ENCODE assay signal across 18 cellular contexts in the genomic region with DNA sequence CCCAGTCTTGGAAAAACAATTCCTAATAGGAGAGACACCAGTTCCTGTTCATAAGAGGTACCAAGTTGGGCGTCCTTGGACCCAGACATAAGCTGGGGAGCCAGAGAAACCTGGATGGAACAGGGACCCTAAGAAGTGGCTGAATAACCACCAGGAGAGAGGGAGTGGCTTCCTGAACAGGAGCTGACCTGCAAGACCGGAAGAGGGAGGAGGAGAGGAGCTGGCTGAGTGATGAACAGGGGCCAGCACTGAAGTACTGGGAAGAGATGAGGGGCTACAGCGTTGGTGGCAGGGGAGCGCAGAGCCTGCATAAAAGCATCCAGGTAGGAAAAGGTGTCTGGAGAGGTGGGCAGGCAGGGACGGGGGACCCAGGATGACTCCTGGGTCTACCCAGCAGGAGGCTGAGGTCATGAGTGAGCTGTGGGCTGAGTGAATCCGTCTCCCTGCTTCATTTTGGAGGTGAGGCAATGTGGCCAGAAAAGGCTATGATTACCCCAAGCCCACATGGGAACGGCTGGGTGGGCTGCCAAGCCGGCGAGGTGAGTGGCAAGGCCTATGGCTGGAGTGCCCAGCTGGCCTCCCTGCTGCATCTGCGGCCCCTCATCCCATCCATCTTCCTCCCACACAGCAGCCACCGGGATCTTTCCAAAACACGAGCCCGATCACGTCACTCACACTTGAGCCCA. TPM values are rescaled to one million over a fixed set of nuclear protein-coding genes. Genes with fewer than 3 reads are reported as not detected.
A peak's percentile ranks its signal among the peaks of the same experiment; 100 is the strongest.
DNase-seq lines count a peak whose midpoint lies in the region; ATAC-seq and TF ChIP-seq lines count a peak whose summit lies in the region.
"Had no signal": no experiment of that assay in that cellular context is flagged by ENCODE, and none has a peak within 500 bp of the region (broad histone marks: within the 10 kb centered on the region; RNA-seq: fewer than 3 reads in every experiment).

No MANE protein-coding gene starts in this region.

- peaks cover 35% of the 10 kb centered on the region for H3K27me3 Mint-ChIP-seq in T-helper 17 cell
- peaks cover 9% of the 10 kb centered on the region for H3K27me3 Mint-ChIP-seq in neural progenitor cell (ENCODE audit: insufficient read depth, low read depth)

- H4K20me1 ChIP-seq in neural progenitor cell (ENCODE audit: low read depth) = no peaks in the 10 kb centered on the region
- H4K20me1 ChIP-seq: BLaER1 had no signal

- H3K27me3 ChIP-seq in iPS-18a (ENCODE audit: control insufficient read depth, insufficient read depth, low read length) (peaks cover 14% of the 10 kb centered on the region), neural progenitor cell (peaks cover 7% of the 10 kb centered on the region), esophagus squamous epithelium (peaks cover 0 to 15% (median 0%) of the 10 kb centered on the region in 4 donors)
- H3K27me3 ChIP-seq: SJCRH30, thyroid gland had no signal

- DNase-seq in NCI-H146 (lab: John Stamatoyannopoulos, UW) (peak; percentile 31), NCI-H146 treated with DMSO at 0.1 percent for 48 hours (lab: John Stamatoyannopoulos, UW; ENCODE audit: unreplicated experiment) (no peak), T-helper 17 cell (no peak), neural progenitor cell (ENCODE audit: low spot score) (no peak), esophagus squamous epithelium (lab: John Stamatoyannopoulos, UW) (no peak), activated gamma-delta T cell (lab: John Stamatoyannopoulos, UW) (no peak)
- DNase-seq: activated CD4-positive, CD25-positive, alpha-beta regulatory T cell; activated CD8-positive, alpha-beta T cell treated with anti-CD3 and anti-CD28 coated beads, Interleukin-2, amount 10 ng/mL, durations not matched to agents 7 days and 5 days; activated naive CD8-positive, alpha-beta T cell treated with anti-CD3 and anti-CD28 coated beads, Interleukin-2, amount 10 ng/mL, durations not matched to agents 7 days and 5 days; immature natural killer cell; NCI-H187 treated with DMSO at 0.1 percent for 48 hours; SJCRH30 had no signal

- H3K27ac ChIP-seq in iPS-18a (ENCODE audit: low read length) = no peak overlapping the region
- H3K27ac ChIP-seq in neural progenitor cell = no peak overlapping the region
- H3K27ac ChIP-seq in esophagus squamous epithelium = no peak overlapping the region
- H3K27ac ChIP-seq: BLaER1, neutrophil, SJCRH30, thyroid gland had no signal

- H3K9me3 ChIP-seq in T-helper 17 cell (ENCODE audit: control insufficient read depth, low read length, poor library complexity, severe bottlenecking) (no peaks in the 10 kb centered on the region), iPS-18a (ENCODE audit: control insufficient read depth, low read depth, low read length) (no peaks in the 10 kb centered on the region), neural progenitor cell (ENCODE audit: low read depth) (no peaks in the 10 kb centered on the region), esophagus squamous epithelium (no peaks in the 10 kb centered on the region)
- H3K9me3 ChIP-seq: BLaER1, neutrophil, SJCRH30, thyroid gland had no signal

- H3K9ac ChIP-seq in iPS-18a (ENCODE audit: low read length) = no peak overlapping the region
- no peak overlapping the region for H3K9ac ChIP-seq in neural progenitor cell
- H3K9ac ChIP-seq: BLaER1 had no signal

- H3K9me3 Mint-ChIP-seq in neural progenitor cell = no peaks in the 10 kb centered on the region
- H3K9me3 Mint-ChIP-seq: activated naive CD8-positive, alpha-beta T cell treated with anti-CD3 and anti-CD28 coated beads, Interleukin-2, amount 10 ng/mL, durations not matched to agents 7 days and 5 days; stimulated activated effector memory CD8-positive, alpha-beta T cell treated with anti-CD3 and anti-CD28 coated beads, Interleukin-12 subunit alpha, Interleukin-12 subunit beta, amount 100 ng/mL, for 72 hours had no signal

- H3K4me3 ChIP-seq in iPS-18a (ENCODE audit: low read length) (peak overlapping the region; percentile 63), neural progenitor cell (no peak overlapping the region), esophagus squamous epithelium (no peak overlapping the region)
- H3K4me3 ChIP-seq: BLaER1, SJCRH30 had no signal

- H3K4me3 Mint-ChIP-seq in T-helper 17 cell (peak overlapping the region; percentile 12), neural progenitor cell (peak overlapping the region; percentile 5)
- H3K4me3 Mint-ChIP-seq: activated CD8-positive, alpha-beta T cell treated with anti-CD3 and anti-CD28 coated beads, Interleukin-2, amount 10 ng/mL, durations not matched to agents 7 days and 5 days had no signal

- no peaks in the 10 kb centered on the region for H3K79me2 ChIP-seq in neural progenitor cell (ENCODE audit: low read depth)

- no peaks in the 10 kb centered on the region for H3K36me3 ChIP-seq in iPS-18a (ENCODE audit: control insufficient read depth, low read depth, low read length)
- no peaks in the 10 kb centered on the region for H3K36me3 ChIP-seq in neural progenitor cell
- H3K36me3 ChIP-seq in esophagus squamous epithelium = no peaks in the 10 kb centered on the region
- H3K36me3 ChIP-seq: BLaER1, neutrophil, SJCRH30, thyroid gland had no signal

- 75 to 76% methylated on average over 14 of the region's 14 CpGs for WGBS in esophagus squamous epithelium, 2 donors

- peak overlapping the region; percentile 98 for H2AFZ ChIP-seq in neural progenitor cell (replicated peaks)

- TF ChIP-seq CTCF in neural progenitor cell (IDR thresholded peaks at IDR 0.05) (no peak), esophagus squamous epithelium (IDR thresholded peaks at IDR 0.05) (no peak)

- intact Hi-C loops in esophagus squamous epithelium (cut with DNase I) = no loop called here

- peaks cover 20% of the 10 kb centered on the region for H3K4me1 Mint-ChIP-seq in T-helper 17 cell
- peaks cover 56% of the 10 kb centered on the region for H3K4me1 Mint-ChIP-seq in neural progenitor cell

- H3F3A ChIP-seq in neural progenitor cell (ENCODE audit: low read depth) = peaks cover 33% of the 10 kb centered on the region

- ATAC-seq in T-helper 17 cell (no peak), HG02588 (IDR thresholded peaks at IDR 0.05; ENCODE audit: unreplicated experiment) (no peak)
- ATAC-seq: activated CD8-positive, alpha-beta T cell treated with anti-CD3 and anti-CD28 coated beads, Interleukin-2, amount 10 ng/mL, durations not matched to agents 7 days and 5 days; stimulated activated effector memory CD8-positive, alpha-beta T cell treated with anti-CD3 and anti-CD28 coated beads, Interleukin-12 subunit alpha, Interleukin-12 subunit beta, amount 100 ng/mL, for 72 hours had no signal

- TF ChIP-seq POLR2A in esophagus squamous epithelium (IDR thresholded peaks at IDR 0.05) = no peak

- H3K4me2 ChIP-seq in neural progenitor cell = peak overlapping the region; percentile 75
- H3K4me2 ChIP-seq: BLaER1 had no signal

- H3K4me1 ChIP-seq in iPS-18a (ENCODE audit: control insufficient read depth, low read depth, low read length) = peaks cover 26% of the 10 kb centered on the region
- H3K4me1 ChIP-seq in neural progenitor cell = peaks cover 28% of the 10 kb centered on the region
- peaks cover 18 to 24% (median 20%) of the 10 kb centered on the region in 3 donors for H3K4me1 ChIP-seq in esophagus squamous epithelium

- H3K36me3 Mint-ChIP-seq in T-helper 17 cell (ENCODE audit: low read depth) = peaks cover 7% of the 10 kb centered on the region
- no peaks in the 10 kb centered on the region for H3K36me3 Mint-ChIP-seq in neural progenitor cell
- H3K36me3 Mint-ChIP-seq: activated naive CD8-positive, alpha-beta T cell treated with anti-CD3 and anti-CD28 coated beads, Interleukin-2, amount 10 ng/mL, durations not matched to agents 7 days and 5 days; stimulated activated effector memory CD8-positive, alpha-beta T cell treated with anti-CD3 and anti-CD28 coated beads, Interleukin-12 subunit alpha, Interleukin-12 subunit beta, amount 100 ng/mL, for 72 hours had no signal

- H3K27ac Mint-ChIP-seq in T-helper 17 cell (no peak overlapping the region), neural progenitor cell (peak overlapping the region; percentile 31)
- H3K27ac Mint-ChIP-seq: activated CD8-positive, alpha-beta T cell treated with anti-CD3 and anti-CD28 coated beads, Interleukin-2, amount 10 ng/mL, durations not matched to agents 7 days and 5 days; activated naive CD8-positive, alpha-beta T cell treated with anti-CD3 and anti-CD28 coated beads, Interleukin-2, amount 10 ng/mL, durations not matched to agents 7 days and 5 days; immature natural killer cell had no signal

RNA-seq across cellular contexts. Expression of a gene that starts 34.4 kb away (rescaled TPM):
- total RNA-seq in T-helper 17 cell (10 to 100 TPM; 48.6 to 61.0 TPM), neural progenitor cell (ENCODE audit: low replicate concordance) (24.3 and 34.6 TPM in 2 replicates), esophagus squamous epithelium (10 to 100 TPM; 15.7 to 23.8 (median 20.9) TPM)
